Comparison of ENCODE assay signal across 8 cellular contexts in the genomic region with DNA sequence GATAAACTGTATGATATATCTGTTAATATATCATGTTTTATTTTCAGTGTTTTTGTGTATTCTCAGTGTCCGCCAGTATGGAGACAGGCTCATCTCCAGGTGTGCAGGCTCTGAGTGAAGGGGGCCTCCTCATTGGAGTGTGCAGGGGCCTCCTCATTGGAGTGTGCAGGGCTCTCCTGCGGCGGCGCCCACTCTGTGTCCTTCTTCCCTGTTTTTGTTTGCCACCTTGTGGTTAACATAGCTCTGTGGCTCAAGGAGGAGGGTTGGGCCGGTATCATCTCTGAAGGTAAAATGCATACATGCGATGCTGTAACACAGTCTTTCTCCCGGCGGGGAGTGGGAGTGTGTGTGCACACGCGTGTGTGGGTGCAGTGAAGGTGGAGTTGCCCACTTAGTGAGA.
A peak's percentile ranks its signal among the peaks of the same experiment; 100 is the strongest.
DNase-seq lines count a peak whose midpoint lies in the region; ATAC-seq and TF ChIP-seq lines count a peak whose summit lies in the region.

No MANE protein-coding gene starts in this region.

- no peak for DNase-seq in activated naive CD4-positive, alpha-beta T cell treated with anti-CD3 and anti-CD28 coated beads, Interleukin-2, amount 10 ng/mL, durations not matched to agents 7 days and 5 days
- no peak for DNase-seq in upper lobe of right lung
- no peak for DNase-seq in SIG-M5 (lab: John Stamatoyannopoulos, UW)
- no peak for DNase-seq in activated CD4-positive, alpha-beta memory T cell treated with anti-CD3 and anti-CD28 coated beads, Interleukin-2, amount 10 ng/mL, durations not matched to agents 7 days and 5 days

- H3K4me1 ChIP-seq in mesodermal cell (ENCODE audit: control insufficient read depth, insufficient read depth, low read length, poor library complexity, severe bottlenecking) (peaks cover 58% of the 10 kb centered on the region), upper lobe of right lung (peaks cover 27% of the 10 kb centered on the region)

- CTCF ChIA-PET in activated naive CD4-positive, alpha-beta T cell treated with anti-CD3 and anti-CD28 coated beads, Interleukin-2, amount 10 ng/mL, durations not matched to agents 7 days and 5 days (lab: Charles Lee): no interaction called here
- CTCF ChIA-PET in activated CD4-positive, alpha-beta memory T cell treated with anti-CD3 and anti-CD28 coated beads, Interleukin-2, amount 10 ng/mL, durations not matched to agents 7 days and 5 days (lab: Charles Lee): no interaction called here

- H3K36me3 ChIP-seq in mesodermal cell (ENCODE audit: control insufficient read depth, insufficient read depth, low read length) (no peaks in the 10 kb centered on the region), upper lobe of right lung (no peaks in the 10 kb centered on the region)

- H3K9me3 ChIP-seq in mesodermal cell (ENCODE audit: control insufficient read depth, low read length) (no peaks in the 10 kb centered on the region), upper lobe of right lung (no peaks in the 10 kb centered on the region)

- H3K36me3 Mint-ChIP-seq in activated naive CD4-positive, alpha-beta T cell treated with anti-CD3 and anti-CD28 coated beads, Interleukin-2, amount 50 U/mL, for 24 hours: no peaks in the 10 kb centered on the region
- no peaks in the 10 kb centered on the region for H3K36me3 Mint-ChIP-seq in activated naive CD4-positive, alpha-beta T cell treated with anti-CD3 and anti-CD28 coated beads, Interleukin-2, amount 10 ng/mL, durations not matched to agents 7 days and 5 days
- no peaks in the 10 kb centered on the region for H3K36me3 Mint-ChIP-seq in activated CD4-positive, alpha-beta memory T cell treated with anti-CD3 and anti-CD28 coated beads, Interleukin-2, amount 10 ng/mL, durations not matched to agents 7 days and 5 days (ENCODE audit: low read depth)

- H3K27ac ChIP-seq in cingulate gyrus (ENCODE audit: low read depth, low read length) (peak overlapping the region; percentile 23), mesodermal cell (ENCODE audit: low read depth, low read length, severe bottlenecking) (peak overlapping the region; percentile 99), upper lobe of right lung (peak overlapping the region; percentile 20)

- H3K4me1 Mint-ChIP-seq in activated naive CD4-positive, alpha-beta T cell treated with anti-CD3 and anti-CD28 coated beads, Interleukin-2, amount 50 U/mL, for 24 hours: peaks cover 61% of the 10 kb centered on the region
- peaks cover 10% of the 10 kb centered on the region for H3K4me1 Mint-ChIP-seq in activated naive CD4-positive, alpha-beta T cell treated with anti-CD3 and anti-CD28 coated beads, Interleukin-2, amount 10 ng/mL, durations not matched to agents 7 days and 5 days
- peaks cover 7% of the 10 kb centered on the region for H3K4me1 Mint-ChIP-seq in activated CD4-positive, alpha-beta memory T cell treated with anti-CD3 and anti-CD28 coated beads, Interleukin-2, amount 10 ng/mL, durations not matched to agents 7 days and 5 days

- H3K9me3 Mint-ChIP-seq in activated naive CD4-positive, alpha-beta T cell treated with anti-CD3 and anti-CD28 coated beads, Interleukin-2, amount 50 U/mL, for 24 hours: no peaks in the 10 kb centered on the region
- H3K9me3 Mint-ChIP-seq in activated naive CD4-positive, alpha-beta T cell treated with anti-CD3 and anti-CD28 coated beads, Interleukin-2, amount 10 ng/mL, durations not matched to agents 7 days and 5 days: no peaks in the 10 kb centered on the region
- no peaks in the 10 kb centered on the region for H3K9me3 Mint-ChIP-seq in activated CD4-positive, alpha-beta memory T cell treated with anti-CD3 and anti-CD28 coated beads, Interleukin-2, amount 10 ng/mL, durations not matched to agents 7 days and 5 days

- ATAC-seq in upper lobe of right lung (peak; percentile 12), GM21423 (IDR thresholded peaks at IDR 0.05; ENCODE audit: unreplicated experiment) (no peak)

- WGBS in mesodermal cell (ENCODE audit: insufficient coverage in 2 of 2), 2 experiments: 52 to 61% methylated on average over 3 to 5 of the region's 10 CpGs

- no peak overlapping the region for H3K4me3 Mint-ChIP-seq in activated naive CD4-positive, alpha-beta T cell treated with anti-CD3 and anti-CD28 coated beads, Interleukin-2, amount 50 U/mL, for 24 hours
- no peak overlapping the region for H3K4me3 Mint-ChIP-seq in activated naive CD4-positive, alpha-beta T cell treated with anti-CD3 and anti-CD28 coated beads, Interleukin-2, amount 10 ng/mL, durations not matched to agents 7 days and 5 days
- H3K4me3 Mint-ChIP-seq in activated CD4-positive, alpha-beta memory T cell treated with anti-CD3 and anti-CD28 coated beads, Interleukin-2, amount 10 ng/mL, durations not matched to agents 7 days and 5 days: no peak overlapping the region

- H3K27ac Mint-ChIP-seq in activated naive CD4-positive, alpha-beta T cell treated with anti-CD3 and anti-CD28 coated beads, Interleukin-2, amount 50 U/mL, for 24 hours: peak overlapping the region; percentile 70
- H3K27ac Mint-ChIP-seq in activated naive CD4-positive, alpha-beta T cell treated with anti-CD3 and anti-CD28 coated beads, Interleukin-2, amount 10 ng/mL, durations not matched to agents 7 days and 5 days: no peak overlapping the region
- no peak overlapping the region for H3K27ac Mint-ChIP-seq in activated CD4-positive, alpha-beta memory T cell treated with anti-CD3 and anti-CD28 coated beads, Interleukin-2, amount 10 ng/mL, durations not matched to agents 7 days and 5 days

- H3K4me3 ChIP-seq in mesodermal cell (ENCODE audit: extremely low read depth, insufficient read depth, low read length, poor library complexity, severe bottlenecking): no peak overlapping the region
- H3K4me3 ChIP-seq in upper lobe of right lung: no peak overlapping the region

- no peaks in the 10 kb centered on the region for H3K27me3 ChIP-seq in upper lobe of right lung

- no peak for TF ChIP-seq CTCF in upper lobe of right lung (IDR thresholded peaks at IDR 0.05)

- POLR2A ChIA-PET in activated CD4-positive, alpha-beta memory T cell treated with anti-CD3 and anti-CD28 coated beads, Interleukin-2, amount 10 ng/mL, durations not matched to agents 7 days and 5 days (lab: Charles Lee): no interaction called here

- intact Hi-C loops in upper lobe of right lung (cut with DNase I): no loop called here

- no peaks in the 10 kb centered on the region for H3K27me3 Mint-ChIP-seq in activated naive CD4-positive, alpha-beta T cell treated with anti-CD3 and anti-CD28 coated beads, Interleukin-2, amount 50 U/mL, for 24 hours
- H3K27me3 Mint-ChIP-seq in activated naive CD4-positive, alpha-beta T cell treated with anti-CD3 and anti-CD28 coated beads, Interleukin-2, amount 10 ng/mL, durations not matched to agents 7 days and 5 days: no peaks in the 10 kb centered on the region
- no peaks in the 10 kb centered on the region for H3K27me3 Mint-ChIP-seq in activated CD4-positive, alpha-beta memory T cell treated with anti-CD3 and anti-CD28 coated beads, Interleukin-2, amount 10 ng/mL, durations not matched to agents 7 days and 5 days

Comparison
In these comparisons a context has a peak if more than half of its experiments do, and no peak if none do; other contexts are left out.
1. H3K27ac ChIP-seq: peak in every context shown above with its lines; median percentile 99 in mesodermal cell; 23 in cingulate gyrus; 20 in upper lobe of right lung.